Comparison of ENCODE assay signal across 8 cellular contexts in genomic region chr12:14167005-14167628, GRCh38.
DNase-seq lines count a peak whose midpoint lies in the region; ATAC-seq, FAIRE-seq and TF ChIP-seq lines count a peak whose summit lies in the region.

No MANE protein-coding gene starts in this region.

- DNase-seq in AG09309 (ENCODE audit: low read depth) (peak; percentile 7), GM12892 (ENCODE audit: insufficient read length) (peak; percentile 31), MG63 (peak; percentile 11), caudate nucleus (lab: John Stamatoyannopoulos, UW) (peak in 41 of 61 donors; percentile 2 to 87 (median 45)), left kidney (ENCODE audit: low read depth, low spot score) (peak; percentile 83)
- DNase-seq in stimulated activated CD8-positive, alpha-beta memory T cell treated with anti-CD3 and anti-CD28 coated beads, Interleukin-12 subunit alpha, Interleukin-12 subunit beta, amount 100 ng/mL, for 1 hour (ENCODE audit: low read depth): peak; percentile 15
- no peak for DNase-seq in activated effector memory CD4-positive, alpha-beta T cell treated with anti-CD3 and anti-CD28 coated beads, Interleukin-2, amount 50 U/mL, for 16 hours

- TF ChIP-seq POLR2A in GM12892 (IDR thresholded peaks at IDR 0.05; ENCODE audit: low read depth, low read length): no peak

- ATAC-seq in SK-N-SH treated with all-trans-retinoic acid at 6 μM for 48 hours: peak; percentile 62; the same call in 1 of the 3 replicates

- H3K27me3 ChIP-seq in MG63: no peaks in the 10 kb centered on the region

- H3K36me3 ChIP-seq in MG63: no peaks in the 10 kb centered on the region

- peak; percentile 95 for TF ChIP-seq CTCF in AG09309 (IDR thresholded peaks at IDR 0.05; ENCODE audit: control insufficient read depth, insufficient read depth, low read depth, low read length, missing control alignments)

- H3K9me3 ChIP-seq in MG63: no peaks in the 10 kb centered on the region

- FAIRE-seq in GM12892 (lab: Jason Lieb, UNC): peak; percentile 93

- no peak overlapping the region for H3K27ac ChIP-seq in caudate nucleus (ENCODE audit: low read depth, low read length)

- H3K4me3 ChIP-seq in AG09309 (ENCODE audit: control insufficient read depth, low read depth, low read length) (no peak overlapping the region), MG63 (no peak overlapping the region)

TF ChIP-seq in SK-N-SH treated with all-trans-retinoic acid at 6 μM for 48 hours, 23 proteins besides CTCF, POLR2A, EP300 and RAD21:
- no peak for TF ChIP-seq TCF4 (CRISPR knock-in tag; IDR thresholded peaks at IDR 0.05; ENCODE audit: borderline replicate concordance)
- TF ChIP-seq ESRRG (CRISPR knock-in tag; IDR thresholded peaks at IDR 0.05): no peak
- no peak for TF ChIP-seq CREB5 (CRISPR knock-in tag; IDR thresholded peaks at IDR 0.05; ENCODE audit: low read depth)
- TF ChIP-seq ZNF8 (CRISPR knock-in tag; IDR thresholded peaks at IDR 0.05): no peak
- TF ChIP-seq ZFP30 (CRISPR knock-in tag; IDR thresholded peaks at IDR 0.05): no peak
- no peak for TF ChIP-seq OSR1 (CRISPR knock-in tag; IDR thresholded peaks at IDR 0.05)
- TF ChIP-seq CSDC2 (CRISPR knock-in tag; IDR thresholded peaks at IDR 0.05): no peak
- TF ChIP-seq POU6F1 (CRISPR knock-in tag; IDR thresholded peaks at IDR 0.05; ENCODE audit: borderline replicate concordance, low read depth): no peak
- no peak for TF ChIP-seq CSRNP3 (CRISPR knock-in tag; IDR thresholded peaks at IDR 0.05)
- no peak for TF ChIP-seq ZNF565 (CRISPR knock-in tag; conservative IDR thresholded peaks at IDR 0.05; ENCODE audit: low read depth)
- TF ChIP-seq ZC3H10 (CRISPR knock-in tag; IDR thresholded peaks at IDR 0.05): no peak
TF ChIP-seq in SK-N-SH treated with all-trans-retinoic acid at 6 μM for 48 hours: peak in this region for 0.
